1 cellular context compared by ENCODE assay signal in the genomic region with DNA sequence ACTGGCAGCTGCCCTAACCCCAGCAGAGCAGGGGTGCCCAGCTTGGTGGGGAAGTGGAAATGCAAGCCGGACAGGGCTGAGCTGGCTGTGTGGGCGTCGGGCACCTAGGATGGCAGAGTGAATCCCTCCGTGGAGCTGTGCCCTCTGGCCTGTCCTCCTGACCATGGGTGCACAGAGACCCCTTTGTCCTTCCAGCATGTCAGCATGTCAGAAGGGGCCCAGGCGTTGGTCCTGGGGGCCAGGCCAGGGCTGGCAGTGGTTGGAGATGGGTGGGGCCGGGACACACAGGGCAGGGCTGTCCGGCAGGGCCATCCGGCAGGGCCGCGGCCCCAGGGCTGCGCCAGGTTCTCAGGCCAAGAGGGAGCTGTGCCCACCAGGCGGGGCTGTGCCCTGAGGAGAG.
A peak's percentile ranks its signal among the peaks of the same experiment; 100 is the strongest.
TF ChIP-seq lines count a peak whose summit lies in the region.

No MANE protein-coding gene starts in this region.

TF ChIP-seq in HepG2, 621 proteins besides CTCF, POLR2A, EP300 and RAD21:
- TF ChIP-seq ZC3H13 (CRISPR knock-in tag; IDR thresholded peaks at IDR 0.05): no peak
- peak; percentile 63; the same call in 1 of the 2 replicates for TF ChIP-seq HNRNPL (IDR thresholded peaks at IDR 0.05; ENCODE audit: low read depth, low read length)
- no peak for TF ChIP-seq MIXL1 (CRISPR knock-in tag; IDR thresholded peaks at IDR 0.05)
- no peak for TF ChIP-seq ZNF780A (CRISPR knock-in tag; IDR thresholded peaks at IDR 0.05)
